Comparison of ENCODE assay signal across 9 cellular contexts in genomic region chr21:32096411-32096810, GRCh38.
A peak's percentile ranks its signal among the peaks of the same experiment; 100 is the strongest.
DNase-seq lines count a peak whose midpoint lies in the region; ATAC-seq and TF ChIP-seq lines count a peak whose summit lies in the region.
"Had no signal": no experiment of that assay in that cellular context is flagged by ENCODE, and none has a peak within 500 bp of the region (broad histone marks: within the 10 kb centered on the region; RNA-seq: fewer than 3 reads in every experiment).

No MANE protein-coding gene starts in this region.

- intact Hi-C loops in esophagus muscularis mucosa (cut with DNase I): no loop called here

- TF ChIP-seq CTCF in esophagus muscularis mucosa (IDR thresholded peaks at IDR 0.05): peak in 2 of 3 experiments; percentile 10 to 12

- ATAC-seq in HG03432 (IDR thresholded peaks at IDR 0.05; ENCODE audit: unreplicated experiment): no peak

- H3K27ac ChIP-seq in esophagus muscularis mucosa (replicated peaks in 1 of 4): no peak overlapping the region

- no peaks in the 10 kb centered on the region for H3K9me3 ChIP-seq in esophagus muscularis mucosa

- in situ Hi-C loops in ACHN (cut with HindIII; ENCODE audit: low pct_ligation_motif_present, low pct_unique_long_range_greater_than_20kb, low sequenced_read_pairs): no loop called here

- WGBS in esophagus muscularis mucosa: 47% methylated on average over 3 of the region's 3 CpGs

- no peak overlapping the region for H3K4me3 ChIP-seq in esophagus muscularis mucosa

- TF ChIP-seq EP300 in esophagus muscularis mucosa (IDR thresholded peaks at IDR 0.05): no peak

- no peaks in the 10 kb centered on the region for H3K4me1 ChIP-seq in esophagus muscularis mucosa

- DNase-seq in ACHN (peak; percentile 27), ELR (ENCODE audit: low read depth) (peak; percentile 4), NCI-H460 (ENCODE audit: extremely low read depth, low read depth) (peak; percentile 24), esophagus muscularis mucosa (ENCODE audit: extremely low spot score) (no peak), NCI-H187 (lab: John Stamatoyannopoulos, UW) (no peak), NCI-H446 treated with DMSO at 0.1 percent for 48 hours (lab: John Stamatoyannopoulos, UW) (no peak), ureter (ENCODE audit: low spot score) (no peak)
- DNase-seq: activated B cell treated with CpG ODN at 0.5 μM for 24 hours had no signal

- no peaks in the 10 kb centered on the region for H3K36me3 ChIP-seq in esophagus muscularis mucosa

- no peak for TF ChIP-seq POLR2A in esophagus muscularis mucosa (IDR thresholded peaks at IDR 0.05; ENCODE audit: low read depth)

- H3K27me3 ChIP-seq in esophagus muscularis mucosa: no peaks in the 10 kb centered on the region

Comparison
In these comparisons a context has a peak if more than half of its experiments do, and no peak if none do; other contexts are left out.
1. DNase-seq: peak in ACHN (single experiment), ELR (single experiment) and NCI-H460 (single experiment); none in esophagus muscularis mucosa (single experiment), NCI-H187 (0 of 2), NCI-H446 treated with DMSO at 0.1 percent for 48 hours (single experiment) and ureter (single experiment).